In the genomic region with DNA sequence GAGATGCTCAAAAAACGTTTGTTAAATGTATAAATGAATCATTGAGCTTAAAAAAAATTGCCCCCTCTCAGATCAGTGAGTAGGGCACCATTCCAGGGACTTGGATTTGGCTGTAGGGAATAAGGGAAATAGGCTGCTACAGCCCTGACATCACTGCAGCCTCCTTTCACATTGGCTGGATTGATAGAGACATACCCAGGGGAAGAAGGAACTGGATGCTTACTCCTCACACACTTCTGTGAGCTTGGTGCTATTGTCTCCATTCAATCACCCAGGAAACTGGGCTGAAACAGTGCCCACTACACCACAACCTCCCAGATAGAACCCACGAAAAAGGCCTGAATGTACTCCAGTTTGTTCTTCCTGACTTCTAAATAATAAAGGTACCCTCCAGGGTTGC, we compare ENCODE assay signal across 20 cellular contexts.
DNase-seq lines count a peak whose midpoint lies in the region; ATAC-seq and TF ChIP-seq lines count a peak whose summit lies in the region.
"Had no signal": no experiment of that assay in that cellular context is flagged by ENCODE, and none has a peak within 500 bp of the region (broad histone marks: within the 10 kb centered on the region; RNA-seq: fewer than 3 reads in every experiment).

No MANE protein-coding gene starts in this region.

- DNase-seq in T-helper 17 cell (no peak), fibroblast of pulmonary artery (ENCODE audit: low read depth) (peak; percentile 46), NOMO-1 (lab: John Stamatoyannopoulos, UW; ENCODE audit: unreplicated experiment in 2 of 2) (no peak), GM19240 (ENCODE audit: insufficient read length, low spot score) (no peak), erythroblast (lab: John Stamatoyannopoulos, UW) (no peak), MG63 (no peak)
- DNase-seq: activated CD4-positive, alpha-beta T cell treated with anti-CD3 and anti-CD28 coated beads, Interleukin-2, amount 50 U/mL, for 48 hours; activated gamma-delta T cell treated with Interleukin-2 at 50 U/mL for 16 hours; central memory CD4-positive, alpha-beta T cell; DMS79; NCI-H187 treated with DMSO at 0.1 percent for 48 hours; NCI-H345; stimulated activated naive B cell treated with anti-CD40 and anti-IgM and Interleukin-4, amounts not matched to agents 10 μg/mL and 1 μg/mL and 100 μg/mL, for 72 hours; T-helper 2 cell had no signal

- peaks cover 11% of the 10 kb centered on the region for H3K36me3 Mint-ChIP-seq in T-helper 17 cell (ENCODE audit: low read depth)
- H3K36me3 Mint-ChIP-seq: stimulated activated naive B cell treated with anti-CD40 and anti-IgM and Interleukin-4, amounts not matched to agents 10 μg/mL and 1 μg/mL and 100 μg/mL, for 72 hours had no signal

- no peak for TF ChIP-seq POLR2A in erythroblast (IDR thresholded peaks at IDR 0.05; ENCODE audit: low read length)

- peaks cover 53% of the 10 kb centered on the region for H3K4me1 ChIP-seq in muscle layer of colon (ENCODE audit: insufficient read depth, low read length)
- peaks cover 41% of the 10 kb centered on the region for H3K4me1 ChIP-seq in stomach smooth muscle (ENCODE audit: control insufficient read depth, insufficient read depth, low read length)

- H3K9ac ChIP-seq in muscle layer of colon (ENCODE audit: low read length) (no peak overlapping the region), stomach smooth muscle (ENCODE audit: low read length in 2 of 2) (no peak overlapping the region)

- H3K9me3 ChIP-seq in T-helper 17 cell (ENCODE audit: control insufficient read depth, low read length, poor library complexity, severe bottlenecking) (no peaks in the 10 kb centered on the region), muscle layer of colon (ENCODE audit: low read length) (no peaks in the 10 kb centered on the region), stomach smooth muscle (ENCODE audit: control insufficient read depth in 2 of 2, low read length in 2 of 2) (no peaks in the 10 kb centered on the region), MG63 (no peaks in the 10 kb centered on the region)
- H3K9me3 ChIP-seq: SJSA1, tibial nerve had no signal

- no peaks in the 10 kb centered on the region for H3K27me3 Mint-ChIP-seq in T-helper 17 cell
- H3K27me3 Mint-ChIP-seq: stimulated activated naive B cell treated with anti-CD40 and anti-IgM and Interleukin-4, amounts not matched to agents 10 μg/mL and 1 μg/mL and 100 μg/mL, for 72 hours had no signal

- H3K27me3 ChIP-seq in muscle layer of colon (ENCODE audit: control insufficient read depth in 1 of 2, insufficient read depth in 2 of 2, low read length in 2 of 2) (no peaks in the 10 kb centered on the region), stomach smooth muscle (ENCODE audit: control insufficient read depth in 1 of 2, insufficient read depth in 2 of 2, low read length in 2 of 2) (no peaks in the 10 kb centered on the region), MG63 (no peaks in the 10 kb centered on the region)
- H3K27me3 ChIP-seq: SJSA1, tibial nerve had no signal

- no peak overlapping the region for H3K4me3 Mint-ChIP-seq in T-helper 17 cell
- H3K4me3 Mint-ChIP-seq: stimulated activated naive B cell treated with anti-CD40 and anti-IgM and Interleukin-4, amounts not matched to agents 10 μg/mL and 1 μg/mL and 100 μg/mL, for 72 hours; WTC11 had no signal

- peak overlapping the region; percentile 10 for H3K27ac ChIP-seq in muscle layer of colon (ENCODE audit: low read depth, low read length)
- peak overlapping the region; percentile 46 for H3K27ac ChIP-seq in stomach smooth muscle (ENCODE audit: low read length)
- H3K27ac ChIP-seq: SJSA1 had no signal

- peaks cover 23% of the 10 kb centered on the region for H3K4me1 Mint-ChIP-seq in T-helper 17 cell

- no peak overlapping the region for H3K4me3 ChIP-seq in fibroblast of pulmonary artery (replicated peaks; ENCODE audit: low read depth, low read length)
- H3K4me3 ChIP-seq in muscle layer of colon (ENCODE audit: low read depth in 1 of 2, low read length in 2 of 2), result no peak overlapping the region
- no peak overlapping the region for H3K4me3 ChIP-seq in stomach smooth muscle (ENCODE audit: low read length in 2 of 2)
- no peak overlapping the region for H3K4me3 ChIP-seq in MG63
- H3K4me3 ChIP-seq: SJSA1, tibial nerve had no signal

- H3K36me3 ChIP-seq in muscle layer of colon (ENCODE audit: insufficient read depth, low read length) (peaks cover 4% of the 10 kb centered on the region), stomach smooth muscle (ENCODE audit: control insufficient read depth in 2 of 2, insufficient read depth in 2 of 2, low read length in 2 of 2) (no peaks in the 10 kb centered on the region), MG63 (no peaks in the 10 kb centered on the region)
- H3K36me3 ChIP-seq: SJSA1 had no signal

- peak overlapping the region; percentile 42 for H3K27ac Mint-ChIP-seq in T-helper 17 cell
- H3K27ac Mint-ChIP-seq: stimulated activated naive B cell treated with anti-CD40 and anti-IgM and Interleukin-4, amounts not matched to agents 10 μg/mL and 1 μg/mL and 100 μg/mL, for 72 hours had no signal

- ATAC-seq in T-helper 17 cell, result no peak
- ATAC-seq: Panc1; stimulated activated naive B cell treated with anti-CD40 and anti-IgM and Interleukin-4, amounts not matched to agents 10 μg/mL and 1 μg/mL and 100 μg/mL, for 72 hours had no signal

- no peak for TF ChIP-seq CTCF in fibroblast of pulmonary artery (IDR thresholded peaks at IDR 0.05; ENCODE audit: low read length, missing control alignments)
